In genomic region chr6:135651964-135652755, GRCh38 we compare ENCODE assay signal across 12 cellular contexts.
DNase-seq lines count a peak whose midpoint lies in the region; ATAC-seq and TF ChIP-seq lines count a peak whose summit lies in the region.
"Had no signal": no experiment of that assay in that cellular context is flagged by ENCODE, and none has a peak within 500 bp of the region (broad histone marks: within the 10 kb centered on the region; RNA-seq: fewer than 3 reads in every experiment).

No MANE protein-coding gene starts in this region.

- no peak for TF ChIP-seq CTCF in neural progenitor cell (IDR thresholded peaks at IDR 0.05)
- no peak for TF ChIP-seq CTCF in heart left ventricle (IDR thresholded peaks at IDR 0.05)

- no peaks in the 10 kb centered on the region for H3K9me3 ChIP-seq in neural progenitor cell (ENCODE audit: low read depth)
- peaks cover 0 to 39% (median 6%) of the 10 kb centered on the region in 12 donors for H3K9me3 ChIP-seq in heart left ventricle

- H3K27me3 ChIP-seq in neural progenitor cell (no peaks in the 10 kb centered on the region), heart left ventricle (no peaks in the 10 kb centered on the region)
- H3K27me3 ChIP-seq: esophagus muscularis mucosa had no signal

- intact Hi-C loops in activated CD4-positive, alpha-beta T cell treated with anti-CD3 and anti-CD28 coated beads, Interleukin-2, amount 10 ng/mL, durations not matched to agents 24 days and 14 days (cut with micrococcal nuclease): no loop called here
- intact Hi-C loops in heart left ventricle (cut with DNase I): no loop called here

- H3K36me3 ChIP-seq in neural progenitor cell (no peaks in the 10 kb centered on the region), heart left ventricle (no peaks in the 10 kb centered on the region)
- H3K36me3 ChIP-seq: esophagus muscularis mucosa had no signal

- H3K79me2 ChIP-seq in neural progenitor cell (ENCODE audit: low read depth): no peaks in the 10 kb centered on the region

- no peaks in the 10 kb centered on the region for H4K20me1 ChIP-seq in neural progenitor cell (ENCODE audit: low read depth)

- peak overlapping the region; percentile 92 for H3K27ac Mint-ChIP-seq in activated CD4-positive, alpha-beta T cell treated with anti-CD3 and anti-CD28 coated beads, Interleukin-2, amount 10 ng/mL, durations not matched to agents 24 days and 14 days
- H3K27ac Mint-ChIP-seq in neural progenitor cell: no peak overlapping the region

- peak overlapping the region; percentile 49 for H3K4me3 Mint-ChIP-seq in activated CD4-positive, alpha-beta T cell treated with anti-CD3 and anti-CD28 coated beads, Interleukin-2, amount 10 ng/mL, durations not matched to agents 24 days and 14 days
- H3K4me3 Mint-ChIP-seq in neural progenitor cell: no peak overlapping the region

- H2AFZ ChIP-seq in neural progenitor cell (replicated peaks): no peak overlapping the region
- H2AFZ ChIP-seq: GM23248 had no signal

- H3K27me3 Mint-ChIP-seq in activated CD4-positive, alpha-beta T cell treated with anti-CD3 and anti-CD28 coated beads, Interleukin-2, amount 10 ng/mL, durations not matched to agents 24 days and 14 days: no peaks in the 10 kb centered on the region
- H3K27me3 Mint-ChIP-seq in neural progenitor cell (ENCODE audit: insufficient read depth, low read depth): no peaks in the 10 kb centered on the region

- H3K4me1 ChIP-seq in neural progenitor cell (no peaks in the 10 kb centered on the region), heart left ventricle (no peaks in the 10 kb centered on the region)
- H3K4me1 ChIP-seq: esophagus muscularis mucosa had no signal

- H3K4me2 ChIP-seq in neural progenitor cell: no peak overlapping the region

- H3K9me3 Mint-ChIP-seq in activated CD4-positive, alpha-beta T cell treated with anti-CD3 and anti-CD28 coated beads, Interleukin-2, amount 10 ng/mL, durations not matched to agents 24 days and 14 days: peaks cover 29% of the 10 kb centered on the region
- peaks cover 9% of the 10 kb centered on the region for H3K9me3 Mint-ChIP-seq in neural progenitor cell

- H3K4me3 ChIP-seq in neural progenitor cell (no peak overlapping the region), heart left ventricle (no peak overlapping the region)
- H3K4me3 ChIP-seq: esophagus muscularis mucosa, GM23248 had no signal

- TF ChIP-seq POLR2A in heart left ventricle (IDR thresholded peaks at IDR 0.05): no peak

- ATAC-seq in HG02759 (IDR thresholded peaks at IDR 0.05; ENCODE audit: unreplicated experiment) (peak; percentile 94), heart left ventricle (no peak)

- 75 to 89% (median 82%) methylated on average over 7 of the region's 7 CpGs for WGBS in heart left ventricle, 4 donors

- peaks cover 67% of the 10 kb centered on the region for H3K36me3 Mint-ChIP-seq in activated CD4-positive, alpha-beta T cell treated with anti-CD3 and anti-CD28 coated beads, Interleukin-2, amount 10 ng/mL, durations not matched to agents 24 days and 14 days (ENCODE audit: low read depth)
- no peaks in the 10 kb centered on the region for H3K36me3 Mint-ChIP-seq in neural progenitor cell

- H3K9ac ChIP-seq in neural progenitor cell: no peak overlapping the region
- H3K9ac ChIP-seq: GM23248 had no signal

- H3F3A ChIP-seq in neural progenitor cell (ENCODE audit: low read depth): no peaks in the 10 kb centered on the region

- peaks cover 25% of the 10 kb centered on the region for H3K4me1 Mint-ChIP-seq in activated CD4-positive, alpha-beta T cell treated with anti-CD3 and anti-CD28 coated beads, Interleukin-2, amount 10 ng/mL, durations not matched to agents 24 days and 14 days
- no peaks in the 10 kb centered on the region for H3K4me1 Mint-ChIP-seq in neural progenitor cell

- no peak for DNase-seq in activated CD4-positive, alpha-beta T cell treated with anti-CD3 and anti-CD28 coated beads, Interleukin-2, amount 10 ng/mL, durations not matched to agents 24 days and 14 days
- DNase-seq in activated CD4-positive, alpha-beta T cell treated with anti-CD3 and anti-CD28 coated beads for 1 hour: no peak
- peak; percentile 16 for DNase-seq in KG1 (lab: John Stamatoyannopoulos, UW)
- DNase-seq in neural progenitor cell (ENCODE audit: low spot score): peak; percentile 12
- DNase-seq in heart left ventricle: no peak
- DNase-seq in cortex of kidney (lab: John Stamatoyannopoulos, UW): no peak
- DNase-seq in kidney glomerular epithelial cell (lab: John Stamatoyannopoulos, UW): no peak
- DNase-seq: activated T-cell treated with anti-CD3 and anti-CD28 coated beads for 4 hours, GM23248, NCI-H748 treated with DMSO at 0.1 percent for 48 hours had no signal

- H3K27ac ChIP-seq in neural progenitor cell (no peak overlapping the region), heart left ventricle (no peak overlapping the region)
- H3K27ac ChIP-seq: esophagus muscularis mucosa, GM23248 had no signal

Comparison
In these comparisons a context has a peak if more than half of its experiments do, and no peak if none do; other contexts are left out.
1. DNase-seq: peak in KG1 (single experiment) and neural progenitor cell (single experiment); none in activated CD4-positive, alpha-beta T cell treated with anti-CD3 and anti-CD28 coated beads, Interleukin-2, amount 10 ng/mL, durations not matched to agents 24 days and 14 days (single experiment), activated CD4-positive, alpha-beta T cell treated with anti-CD3 and anti-CD28 coated beads for 1 hour (single experiment), heart left ventricle (0 of 5), cortex of kidney (single experiment) and kidney glomerular epithelial cell (single experiment).